Comparison of ENCODE assay signal across 11 cellular contexts in genomic region chr3:15102256-15102655, GRCh38. TPM values are rescaled to one million over a fixed set of nuclear protein-coding genes. Genes with fewer than 3 reads are reported as not detected.
DNase-seq lines count a peak whose midpoint lies in the region; ATAC-seq and TF ChIP-seq lines count a peak whose summit lies in the region.
"Had no signal": no experiment of that assay in that cellular context is flagged by ENCODE, and none has a peak within 500 bp of the region (broad histone marks: within the 10 kb centered on the region; RNA-seq: fewer than 3 reads in every experiment).

No MANE protein-coding gene starts in this region.

- no peaks in the 10 kb centered on the region for H3K9me3 ChIP-seq in Peyer's patch
- no peaks in the 10 kb centered on the region for H3K9me3 ChIP-seq in esophagus squamous epithelium
- no peaks in the 10 kb centered on the region for H3K9me3 ChIP-seq in tibial nerve

- peak overlapping the region; percentile 21 to 62 (median 38) for H3K4me3 Mint-ChIP-seq in nephron

- H3K36me3 ChIP-seq in Peyer's patch, result no peaks in the 10 kb centered on the region
- no peaks in the 10 kb centered on the region for H3K36me3 ChIP-seq in esophagus squamous epithelium
- no peaks in the 10 kb centered on the region for H3K36me3 ChIP-seq in tibial nerve

- H3K27me3 Mint-ChIP-seq in nephron (ENCODE audit: low read depth), result no peaks in the 10 kb centered on the region

- H3K27ac ChIP-seq in Peyer's patch (peak overlapping the region in 2 of 4 donors; percentile 58 to 62), esophagus squamous epithelium (peak overlapping the region; percentile 32 to 81 (median 68)), tibial nerve (peak overlapping the region in 1 of 4 donors; percentile 20)

- DNase-seq in Peyer's patch, result peak in 2 of 3 donors; percentile 62 to 66
- DNase-seq in esophagus squamous epithelium (lab: John Stamatoyannopoulos, UW), result no peak
- DNase-seq in tibial nerve (ENCODE audit: low spot score in 2 of 2), result peak; percentile 21
- no peak for DNase-seq in amniotic stem cell (lab: John Stamatoyannopoulos, UW)
- no peak for DNase-seq in iPS-NIHi11 (ENCODE audit: low spot score)
- DNase-seq: mesenchymal stem cell; stimulated activated CD4-positive, alpha-beta T cell treated with anti-CD3 and anti-CD28 coated beads, Interleukin-4, amount 100 ng/mL, for 4 hours had no signal

- H3K36me3 Mint-ChIP-seq in nephron (ENCODE audit: low read depth), result peaks cover 3% of the 10 kb centered on the region

- H3K27me3 ChIP-seq in Peyer's patch (no peaks in the 10 kb centered on the region), esophagus squamous epithelium (no peaks in the 10 kb centered on the region), tibial nerve (no peaks in the 10 kb centered on the region)

- intact Hi-C loops in esophagus squamous epithelium (cut with DNase I), result loop anchor here (10.0 kb wide), 1 partner anchor 103 kb away; the partner anchor contains the start of gene CAPN7

- no peak overlapping the region for H3K27ac Mint-ChIP-seq in nephron
- H3K27ac Mint-ChIP-seq: activated T-helper 2 cell treated with anti-CD3 and anti-CD28 coated beads, Interferon-gamma antibody, Interleukin-2, Interleukin-4, amounts not matched to agents 10 μg/mL and 5 μg/mL and 100 μg/mL, durations not matched to agents 14 hours and 24 hours and 36 hours had no signal

- TF ChIP-seq CTCF in Peyer's patch (IDR thresholded peaks at IDR 0.05) (no peak), esophagus squamous epithelium (IDR thresholded peaks at IDR 0.05) (no peak), nephron (IDR thresholded peaks at IDR 0.05; ENCODE audit: unreplicated experiment in 3 of 3) (no peak), tibial nerve (IDR thresholded peaks at IDR 0.05) (no peak)

- H3K4me3 ChIP-seq in Peyer's patch (no peak overlapping the region), esophagus squamous epithelium (no peak overlapping the region), tibial nerve (no peak overlapping the region)

- peaks cover 17% of the 10 kb centered on the region for H3K4me1 Mint-ChIP-seq in nephron

- H3K4me1 ChIP-seq in Peyer's patch, result peaks cover 0 to 16% (median 6%) of the 10 kb centered on the region in 4 donors
- H3K4me1 ChIP-seq in esophagus squamous epithelium, result peaks cover 15 to 46% (median 25%) of the 10 kb centered on the region in 3 donors
- H3K4me1 ChIP-seq in tibial nerve, result peaks cover 3 to 17% (median 15%) of the 10 kb centered on the region in 4 donors

- TF ChIP-seq POLR2A in Peyer's patch (IDR thresholded peaks at IDR 0.05) (no peak), esophagus squamous epithelium (IDR thresholded peaks at IDR 0.05) (no peak), tibial nerve (IDR thresholded peaks at IDR 0.05) (no peak)

- TF ChIP-seq EP300 in tibial nerve (IDR thresholded peaks at IDR 0.05), result peak; percentile 11 to 53

- ATAC-seq in GM18867 (IDR thresholded peaks at IDR 0.05; ENCODE audit: unreplicated experiment) (no peak), SK-N-SH treated with all-trans-retinoic acid at 6 μM for 48 hours (no peak)

- no peaks in the 10 kb centered on the region for H3K9me3 Mint-ChIP-seq in nephron
- H3K9me3 Mint-ChIP-seq: activated T-helper 2 cell treated with anti-CD3 and anti-CD28 coated beads, Interferon-gamma antibody, Interleukin-2, Interleukin-4, amounts not matched to agents 10 μg/mL and 5 μg/mL and 100 μg/mL, durations not matched to agents 14 hours and 24 hours and 36 hours had no signal

- WGBS in esophagus squamous epithelium, 2 donors, result 6 to 18% methylated on average over 4 of the region's 4 CpGs
- 50 to 61% methylated on average over 4 of the region's 4 CpGs for WGBS in tibial nerve, 2 donors

TF ChIP-seq in SK-N-SH treated with all-trans-retinoic acid at 6 μM for 48 hours, 23 proteins besides CTCF, POLR2A, EP300 and RAD21:
- TF ChIP-seq PATZ1 (CRISPR knock-in tag; IDR thresholded peaks at IDR 0.05; ENCODE audit: borderline replicate concordance), result no peak
- no peak for TF ChIP-seq ZC3H10 (CRISPR knock-in tag; IDR thresholded peaks at IDR 0.05)
- no peak for TF ChIP-seq ZFP3 (CRISPR knock-in tag; IDR thresholded peaks at IDR 0.05)
- no peak for TF ChIP-seq RARB (CRISPR knock-in tag; IDR thresholded peaks at IDR 0.05)
- TF ChIP-seq, protein P1, sequence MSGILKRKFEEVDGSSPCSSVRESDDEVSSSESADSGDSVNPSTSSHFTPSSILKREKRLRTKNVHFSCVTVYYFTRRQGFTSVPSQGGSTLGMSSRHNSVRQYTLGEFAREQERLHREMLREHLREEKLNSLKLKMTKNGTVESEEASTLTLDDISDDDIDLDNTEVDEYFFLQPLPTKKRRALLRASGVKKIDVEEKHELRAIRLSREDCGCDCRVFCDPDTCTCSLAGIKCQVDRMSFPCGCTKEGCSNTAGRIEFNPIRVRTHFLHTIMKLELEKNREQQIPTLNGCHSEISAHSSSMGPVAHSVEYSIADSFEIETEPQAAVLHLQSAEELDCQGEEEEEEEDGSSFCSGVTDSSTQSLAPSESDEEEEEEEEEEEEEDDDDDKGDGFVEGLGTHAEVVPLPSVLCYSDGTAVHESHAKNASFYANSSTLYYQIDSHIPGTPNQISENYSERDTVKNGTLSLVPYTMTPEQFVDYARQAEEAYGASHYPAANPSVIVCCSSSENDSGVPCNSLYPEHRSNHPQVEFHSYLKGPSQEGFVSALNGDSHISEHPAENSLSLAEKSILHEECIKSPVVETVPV (CRISPR knock-in tag; IDR thresholded peaks at IDR 0.05), result no peak
- no peak for TF ChIP-seq ZNF565 (CRISPR knock-in tag; conservative IDR thresholded peaks at IDR 0.05; ENCODE audit: low read depth)
- TF ChIP-seq GLIS3 (CRISPR knock-in tag; IDR thresholded peaks at IDR 0.05), result no peak
- TF ChIP-seq ZNF8 (CRISPR knock-in tag; IDR thresholded peaks at IDR 0.05), result no peak
- no peak for TF ChIP-seq ARNTL (CRISPR knock-in tag; IDR thresholded peaks at IDR 0.05; ENCODE audit: borderline replicate concordance, low read depth)
- no peak for TF ChIP-seq PPARA (CRISPR knock-in tag; IDR thresholded peaks at IDR 0.05; ENCODE audit: borderline replicate concordance)
- no peak for TF ChIP-seq SNAI2 (CRISPR knock-in tag; IDR thresholded peaks at IDR 0.05)
TF ChIP-seq in SK-N-SH treated with all-trans-retinoic acid at 6 μM for 48 hours: peak in this region for 0.

RNA-seq across cellular contexts. Expression of gene RBSN, which starts 3.3 kb away (rescaled TPM):
- total RNA-seq in Peyer's patch (10 to 100 TPM; 17.2 to 94.9 (median 32.1) TPM), esophagus squamous epithelium (10 to 100 TPM; 16.0 to 25.0 (median 18.2) TPM), tibial nerve (10 to 100 TPM; 26.6 to 43.9 (median 34.5) TPM)

RNA-seq across cellular contexts. Expression of gene MRPS25, which starts 37.1 kb away (rescaled TPM):
- 100 to 1,000 TPM in 1 of 4 donors, 10 to 100 TPM in 3; 49.6 to 120 (median 94.2) TPM for total RNA-seq in Peyer's patch
- 10 to 100 TPM; 23.9 to 39.2 (median 29.5) TPM for total RNA-seq in esophagus squamous epithelium
- 10 to 100 TPM; 22.7 to 45.6 (median 30.7) TPM for total RNA-seq in tibial nerve

Comparison
In these comparisons a context has a peak if more than half of its experiments do, and no peak if none do; other contexts are left out.
1. DNase-seq: peak in Peyer's patch (2 of 3) and tibial nerve (2 of 2); none in esophagus squamous epithelium (single experiment), amniotic stem cell (single experiment) and iPS-NIHi11 (single experiment).